Comparison of ENCODE assay signal across 14 cellular contexts in genomic region chr13:42776558-42776957, GRCh38. TPM values are rescaled to one million over a fixed set of nuclear protein-coding genes. Genes with fewer than 3 reads are reported as not detected.
"Had no signal": no experiment of that assay in that cellular context is flagged by ENCODE, and none has a peak within 500 bp of the region (broad histone marks: within the 10 kb centered on the region; RNA-seq: fewer than 3 reads in every experiment).

No MANE protein-coding gene starts in this region.

RNA-seq across cellular contexts. Expression of gene FAM216B, which starts 4.8 kb away (rescaled TPM):
- total RNA-seq: dermis blood vessel endothelial cell, epithelial cell of proximal tubule, esophagus squamous epithelium, lower leg skin, mammary epithelial cell, myocyte, natural killer cell, psoas muscle, right lobe of liver, spleen, subcutaneous adipose tissue, tibial nerve, upper lobe of right lung, vagina had no signal
- polyA plus RNA-seq: mammary epithelial cell, psoas muscle had no signal
